9 cellular contexts compared by ENCODE assay signal in genomic region chr1:27366113-27366410, GRCh38. TPM values are rescaled to one million over a fixed set of nuclear protein-coding genes. Genes with fewer than 3 reads are reported as not detected.
A peak's percentile ranks its signal among the peaks of the same experiment; 100 is the strongest.
DNase-seq lines count a peak whose midpoint lies in the region; ATAC-seq and TF ChIP-seq lines count a peak whose summit lies in the region.
"Had no signal": no experiment of that assay in that cellular context is flagged by ENCODE, and none has a peak within 500 bp of the region (broad histone marks: within the 10 kb centered on the region; RNA-seq: fewer than 3 reads in every experiment).

No MANE protein-coding gene starts in this region.

- no peaks in the 10 kb centered on the region for H4K20me1 ChIP-seq in HCT116 (ENCODE audit: insufficient read depth)

- H3K4me3 Mint-ChIP-seq in Calu3 (ENCODE audit: low read depth, unreplicated experiment): peak overlapping the region; percentile 90

- H3K4me1 ChIP-seq in HCT116 (ENCODE audit: control insufficient read depth in 1 of 2, insufficient read depth in 2 of 2, low read length in 2 of 2): peaks cover 12 to 32% of the 10 kb centered on the region in 2 experiments
- H3K4me1 ChIP-seq in colonic mucosa: peaks cover 4% of the 10 kb centered on the region

- ATAC-seq in HCT116 (peak; percentile 72), left colon (peak; percentile 51), GM18873 (IDR thresholded peaks at IDR 0.05; ENCODE audit: low FRiP score, unreplicated experiment) (no peak)

- H3K79me2 ChIP-seq in HCT116 (ENCODE audit: insufficient read depth, low read length): peaks cover 3% of the 10 kb centered on the region; the same call in 1 of the 2 replicates

- H3K27me3 Mint-ChIP-seq in Calu3 (ENCODE audit: unreplicated experiment): no peaks in the 10 kb centered on the region

- TF ChIP-seq CTCF in Calu3 (IDR thresholded peaks at IDR 0.05; ENCODE audit: unreplicated experiment) (no peak), HCT116 (IDR thresholded peaks at IDR 0.05 in 2 of 3, conservative IDR thresholded peaks at IDR 0.05 in 1 of 3; ENCODE audit: borderline replicate concordance in 1 of 3, insufficient read depth in 1 of 3, low read depth in 2 of 3, low read length in 2 of 3) (no peak), colonic mucosa (IDR thresholded peaks at IDR 0.05) (no peak)

- peak overlapping the region; percentile 94 for H3K27ac Mint-ChIP-seq in Calu3 (ENCODE audit: unreplicated experiment)

- BruUV-seq in Calu3 (replicated peaks; lab: Mats Ljungman, UMichigan): no TSS peak
- no TSS peak for BruUV-seq in HCT116 (replicated peaks; lab: Mats Ljungman, UMichigan)

- no peak for TF ChIP-seq RAD21 in HCT116 (IDR thresholded peaks at IDR 0.05; ENCODE audit: low read depth)

- H3K27ac ChIP-seq in HCT116 (ENCODE audit: low read depth, low read length): peak overlapping the region; percentile 100
- H3K27ac ChIP-seq in colonic mucosa: peak overlapping the region; percentile 93

- H3K4me2 ChIP-seq in HCT116 (ENCODE audit: low read length): peak overlapping the region; percentile 95

- no peaks in the 10 kb centered on the region for H3K27me3 ChIP-seq in HCT116 (ENCODE audit: insufficient read depth, low read length)
- no peaks in the 10 kb centered on the region for H3K27me3 ChIP-seq in colonic mucosa

- H3K36me3 ChIP-seq in HCT116 (ENCODE audit: control insufficient read depth in 1 of 2, insufficient read depth in 2 of 2, low read length in 2 of 2): peaks cover 0 to 4% of the 10 kb centered on the region in 2 experiments; a peak in 1 of 4 replicates
- no peaks in the 10 kb centered on the region for H3K36me3 ChIP-seq in colonic mucosa

- H3K9me3 Mint-ChIP-seq in Calu3 (ENCODE audit: low read depth, unreplicated experiment): no peaks in the 10 kb centered on the region

- RAD21 ChIA-PET in HCT116 (lab: Charles Lee; ENCODE audit: low non-redundant PET in 1 of 2, low total read pairs in 2 of 2, uncharacterized antibody in 2 of 2, unreplicated experiment in 2 of 2): interaction anchor here in 1 of 2 experiments (0.6 kb wide), 1 partner anchor 59 kb away, joined by 7 read pairs; no protein-coding TSS in a partner anchor

- no peaks in the 10 kb centered on the region for H3K9me2 ChIP-seq in HCT116 (ENCODE audit: insufficient read depth)

- CTCF ChIA-PET in Calu3 (lab: Charles Lee): interaction anchor here (0.6 to 1.9 kb wide), 12 partner anchors 24 to 1347 kb away, joined by 3 to 10 read pairs (median 4); partner anchors contain the start of gene SYTL1
- CTCF ChIA-PET in HCT116 (lab: Charles Lee): interaction anchor here (0.5 to 3.3 kb wide), 19 partner anchors 8 to 509 kb away, joined by 3 to 28 read pairs (median 5); partner anchors contain the start of genes CD164L2, GPR3 and SYTL1

- H3K4me3 ChIP-seq in HCT116 (replicated peaks in 1 of 2; ENCODE audit: low read depth in 1 of 2, low read length in 2 of 2) (peak overlapping the region; percentile 67 to 69), colonic mucosa (peak overlapping the region; percentile 67)

- POLR2A ChIA-PET in HCT116 (lab: Charles Lee): interaction anchor here (0.6 to 2.6 kb wide), 17 partner anchors 8 to 367 kb away, joined by 3 to 26 read pairs (median 4); partner anchors contain the start of genes CD164L2, GPR3 and SYTL1

- intact Hi-C loops in Calu3 (cut with micrococcal nuclease; ENCODE audit: unreplicated experiment): no loop called here
- intact Hi-C loops in HCT116 (cut with micrococcal nuclease): no loop called here
- intact Hi-C loops in colonic mucosa (cut with DNase I): no loop called here
- intact Hi-C loops in left colon (cut with DNase I, micrococcal nuclease): no loop called here

- H3K4me1 Mint-ChIP-seq in Calu3 (ENCODE audit: low read depth, unreplicated experiment): peaks cover 7% of the 10 kb centered on the region

- H3K9me3 ChIP-seq in HCT116 (ENCODE audit: control insufficient read depth in 1 of 2, insufficient read depth in 1 of 2, low read depth in 1 of 2, low read length in 2 of 2) (no peaks in the 10 kb centered on the region), colonic mucosa (no peaks in the 10 kb centered on the region)

- H3K9ac ChIP-seq in HCT116 (ENCODE audit: low read length): peak overlapping the region; percentile 78
- peak overlapping the region; percentile 81 to 87 for H3K9ac ChIP-seq in colonic mucosa (ENCODE audit: low read depth in 2 of 2, low read length in 2 of 2)

- peak; percentile 74 for DNase-seq in Calu3
- peak; percentile 51 for DNase-seq in HCT116 (ENCODE audit: low read depth, low spot score)
- peak; percentile 91 for DNase-seq in NCI-H2227 (lab: John Stamatoyannopoulos, UW; ENCODE audit: unreplicated experiment)
- peak; percentile 91 for DNase-seq in activated CD4-positive, alpha-beta T cell treated with anti-CD3 and anti-CD28 coated beads for 48 hours
- DNase-seq in colonic mucosa: peak; percentile 89
- peak; percentile 84 to 89 for DNase-seq in left colon
- peak; percentile 77 to 81 for DNase-seq in stimulated activated CD4-positive, alpha-beta T cell treated with anti-CD3 and anti-CD28 coated beads, Interleukin-15, amount 100 ng/mL, for 48 hours (ENCODE audit: low read depth in 2 of 2)

- peak; percentile 22 for TF ChIP-seq POLR2A in HCT116 (IDR thresholded peaks at IDR 0.05; ENCODE audit: borderline replicate concordance, extremely low read depth, insufficient read depth, insufficient read length)

- peaks cover 24% of the 10 kb centered on the region for H3K36me3 Mint-ChIP-seq in Calu3 (ENCODE audit: insufficient read depth, unreplicated experiment)

- H2AFZ ChIP-seq in HCT116 (ENCODE audit: low read depth, low read length, poor library complexity, severe bottlenecking): peak overlapping the region; percentile 68

TF ChIP-seq in HCT116, 20 proteins besides CTCF, POLR2A, EP300 and RAD21 (continues in another document):
- TF ChIP-seq REST (IDR thresholded peaks at IDR 0.05; ENCODE audit: low read depth) (no peak), FOSL1 (IDR thresholded peaks at IDR 0.05; ENCODE audit: low read depth) (no peak), MAX (IDR thresholded peaks at IDR 0.05) (no peak; the same call in 1 of the 2 replicates), SP1 (IDR thresholded peaks at IDR 0.05; ENCODE audit: low read depth) (0 out of 2 replicates have a peak, but pooled peaks have one; percentile 10), ATF3 (IDR thresholded peaks at IDR 0.05) (no peak)

RNA-seq across cellular contexts. Expression of gene MAP3K6, which starts 0.7 kb away (rescaled TPM):
- total RNA-seq in Calu3 (2022) (10.3 and 14.3 TPM in 2 replicates), HCT116 (2021; ENCODE audit: unreplicated experiment) (30.2 TPM), colonic mucosa (10 to 100 TPM; 21.7 to 41.0 TPM), left colon (10 to 100 TPM; 14.6 to 34.9 TPM)
- polyA plus RNA-seq in HCT116 (2012): 26.8 and 30.2 TPM in 2 replicates

RNA-seq across cellular contexts. Expression of gene FCN3, which starts 8.6 kb away (rescaled TPM):
- total RNA-seq in Calu3 (2022) (not detected in 2 replicates), HCT116 (2021; ENCODE audit: unreplicated experiment) (1.2 TPM), colonic mucosa (1 to 10 TPM in 1 of 2 donors, under 1 TPM in 1; 0.42 to 1.5 TPM), left colon (under 1 TPM; 0.45 to 0.76 TPM)
- polyA plus RNA-seq in HCT116 (2012): 0.39 and 0.64 TPM in 2 replicates
- total RNA-seq: T-helper 2 cell treated with Interferon-gamma antibody and Interleukin-4, amounts not matched to agents 100 ng/mL and 5 ng/mL, for 36 hours had no signal

RNA-seq across cellular contexts. Expression of gene CD164L2, which starts 17.1 kb away (rescaled TPM):
- not detected in 2 replicates for total RNA-seq in Calu3 (2022)
- 11.6 TPM for total RNA-seq in HCT116 (2021; ENCODE audit: unreplicated experiment)
- 10.4 and 13.0 TPM in 2 replicates for polyA plus RNA-seq in HCT116 (2012)
- 1 to 10 TPM in 1 of 2 donors, under 1 TPM in 1; 0.69 to 1.7 TPM for total RNA-seq in colonic mucosa
- total RNA-seq in left colon: 1 to 10 TPM in 1 of 2 donors, under 1 TPM in 1; 0.47 to 2.0 TPM
- total RNA-seq: T-helper 2 cell treated with Interferon-gamma antibody and Interleukin-4, amounts not matched to agents 100 ng/mL and 5 ng/mL, for 36 hours had no signal

RNA-seq across cellular contexts. Expression of gene SYTL1, which starts 24.2 kb away (rescaled TPM):
- total RNA-seq in Calu3 (2022): 15.0 and 16.5 TPM in 2 replicates
- 75.9 TPM for total RNA-seq in HCT116 (2021; ENCODE audit: unreplicated experiment)
- polyA plus RNA-seq in HCT116 (2012): 85.9 and 88.7 TPM in 2 replicates
- 10 to 100 TPM; 15.6 to 17.4 TPM for total RNA-seq in colonic mucosa
- 10 to 100 TPM; 12.9 to 15.2 TPM for total RNA-seq in left colon

RNA-seq across cellular contexts. Expression of gene GPR3, which starts 26.4 kb away (rescaled TPM):
- total RNA-seq in Calu3 (2022) (1.3 and 1.9 TPM in 2 replicates), HCT116 (2021; ENCODE audit: unreplicated experiment) (2.8 TPM), colonic mucosa (under 1 TPM; 0.32 to 0.49 TPM), left colon (not detected)
- 3.5 and 5.4 TPM in 2 replicates for polyA plus RNA-seq in HCT116 (2012)
